ENCODE assay signal across 8 cellular contexts in genomic region chr9:97411440-97411788, GRCh38. TPM values are rescaled to one million over a fixed set of nuclear protein-coding genes. Genes with fewer than 3 reads are reported as not detected.
DNase-seq lines count a peak whose midpoint lies in the region; ATAC-seq and TF ChIP-seq lines count a peak whose summit lies in the region.

No MANE protein-coding gene starts in this region.

- TF ChIP-seq CTCF in NB4 (IDR thresholded peaks at IDR 0.05; ENCODE audit: low read depth, low read length) (no peak), esophagus squamous epithelium (IDR thresholded peaks at IDR 0.05) (no peak)

- peak overlapping the region; percentile 5 for H3K9ac ChIP-seq in skeletal muscle satellite cell (ENCODE audit: low read depth, low read length)

- no peaks in the 10 kb centered on the region for H3K36me3 ChIP-seq in esophagus squamous epithelium
- no peaks in the 10 kb centered on the region for H3K36me3 ChIP-seq in skeletal muscle satellite cell (ENCODE audit: insufficient read depth, low read length)

- ATAC-seq in GM19467 (IDR thresholded peaks at IDR 0.05; ENCODE audit: unreplicated experiment) (peak; percentile 10), GM18858 (IDR thresholded peaks at IDR 0.05; ENCODE audit: unreplicated experiment) (no peak)

- H3K4me3 ChIP-seq in NB4 (ENCODE audit: low read depth, low read length) (peak overlapping the region; percentile 76), esophagus squamous epithelium (peak overlapping the region; percentile 84 to 100 (median 92)), skeletal muscle satellite cell (ENCODE audit: low read length) (peak overlapping the region; percentile 85)

- H3K27ac ChIP-seq in esophagus squamous epithelium: peak overlapping the region in 3 of 4 donors; percentile 86 to 94 (median 93)

- WGBS in esophagus squamous epithelium, 2 donors: 12 to 16% methylated on average over 3 of the region's 3 CpGs

- H3K9me3 ChIP-seq in esophagus squamous epithelium (no peaks in the 10 kb centered on the region), skeletal muscle satellite cell (replicated peaks; ENCODE audit: low read length) (no peaks in the 10 kb centered on the region)

- DNase-seq in NB4 (ENCODE audit: low read depth) (no peak), esophagus squamous epithelium (lab: John Stamatoyannopoulos, UW) (no peak), NOMO-1 treated with dmso at 0.1 percent for 144 hours (lab: John Stamatoyannopoulos, UW; ENCODE audit: unreplicated experiment) (no peak), cortex of kidney (lab: John Stamatoyannopoulos, UW) (no peak), OCI-M1 (lab: John Stamatoyannopoulos, UW) (no peak)

- peaks cover 3 to 34% (median 7%) of the 10 kb centered on the region in 3 donors for H3K4me1 ChIP-seq in esophagus squamous epithelium
- H3K4me1 ChIP-seq in skeletal muscle satellite cell (ENCODE audit: control insufficient read depth, insufficient read depth, low read length): peaks cover 6% of the 10 kb centered on the region

- H3K4me2 ChIP-seq in skeletal muscle satellite cell (ENCODE audit: low read length): peak overlapping the region; percentile 70

- intact Hi-C loops in esophagus squamous epithelium (cut with DNase I): loop anchor here (10.0 kb wide), 1 partner anchor 203 kb away; no protein-coding TSS in a partner anchor

- H3K27me3 ChIP-seq in esophagus squamous epithelium (peaks cover 0 to 24% (median 0%) of the 10 kb centered on the region in 4 donors), skeletal muscle satellite cell (ENCODE audit: control insufficient read depth, insufficient read depth, low read length) (peaks cover 29% of the 10 kb centered on the region)

- no peak for TF ChIP-seq POLR2A in NB4 (IDR thresholded peaks at IDR 0.05; ENCODE audit: extremely low read depth, insufficient read length)
- no peak for TF ChIP-seq POLR2A in esophagus squamous epithelium (IDR thresholded peaks at IDR 0.05)

RNA-seq across cellular contexts. Expression of gene TDRD7, which starts 0.5 kb away (rescaled TPM):
- total RNA-seq in esophagus squamous epithelium: 10 to 100 TPM in 2 of 4 donors, 1 to 10 TPM in 2; 7.7 to 11.3 (median 10.2) TPM
- 4.6 and 5.5 TPM in 2 replicates for total RNA-seq in skeletal muscle satellite cell (2012; rRNA removed)
